In genomic region chr1:5882367-5883128, GRCh38 we compare ENCODE assay signal across 1 cellular context.
TF ChIP-seq lines count a peak whose summit lies in the region.

No MANE protein-coding gene starts in this region.

TF ChIP-seq in H1, 55 proteins besides CTCF, POLR2A, EP300 and RAD21:
- no peak for TF ChIP-seq KDM4A (IDR thresholded peaks at IDR 0.05; ENCODE audit: low read depth, low read length, severe bottlenecking)
- no peak for TF ChIP-seq SP2 (IDR thresholded peaks at IDR 0.05; ENCODE audit: low read length)
- TF ChIP-seq RBBP5 (IDR thresholded peaks at IDR 0.05; ENCODE audit: borderline replicate concordance, low read depth, low read length), result no peak
- no peak for TF ChIP-seq SIRT6 (IDR thresholded peaks at IDR 0.05; ENCODE audit: low read length)
